ENCODE assay signal across 22 cellular contexts in the genomic region with DNA sequence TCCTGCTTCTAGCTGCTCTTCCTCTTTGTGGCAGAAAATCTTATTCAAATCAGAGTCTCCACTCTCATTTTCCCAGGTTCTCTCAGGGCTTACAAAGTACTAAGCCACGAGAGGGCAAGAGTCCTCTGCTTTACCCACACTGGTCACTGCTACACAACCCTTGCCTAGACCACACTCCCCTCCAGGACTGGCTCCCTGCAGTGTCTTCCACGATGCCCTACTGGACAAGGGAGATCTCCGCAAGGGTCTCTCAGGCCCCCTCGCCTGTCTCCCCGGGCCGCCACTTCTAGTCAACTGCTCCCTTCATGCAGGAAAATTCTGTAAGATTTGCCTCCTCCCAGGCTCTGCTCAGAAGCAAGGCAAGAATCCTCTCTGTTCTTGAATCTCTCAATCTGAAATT.
DNase-seq lines count a peak whose midpoint lies in the region; ATAC-seq, FAIRE-seq and TF ChIP-seq lines count a peak whose summit lies in the region.
"Had no signal": no experiment of that assay in that cellular context is flagged by ENCODE, and none has a peak within 500 bp of the region (broad histone marks: within the 10 kb centered on the region; RNA-seq: fewer than 3 reads in every experiment).

No MANE protein-coding gene starts in this region.

- peaks cover 31% of the 10 kb centered on the region for H3K4me1 Mint-ChIP-seq in nephron progenitor cell

- H3K9me3 Mint-ChIP-seq in nephron progenitor cell, result peaks cover 3% of the 10 kb centered on the region
- H3K9me3 Mint-ChIP-seq: CD4-positive, alpha-beta T cell; GM23338 had no signal

- no peaks in the 10 kb centered on the region for H3K36me3 Mint-ChIP-seq in nephron progenitor cell (ENCODE audit: low read depth)

- intact Hi-C loops in K562 (cut with micrococcal nuclease), result no loop called here

- no peak for TF ChIP-seq RAD21 in K562 (CRISPR knock-in tag; conservative IDR thresholded peaks at IDR 0.05 in 1 of 2, IDR thresholded peaks at IDR 0.05 in 1 of 2)

- CTCF ChIA-PET in K562 (lab: Yijun Ruan, JAX; ENCODE audit: low intra/inter-chr PET ratio), result no interaction called here

- H2AFZ ChIP-seq in K562 (ENCODE audit: low read depth, low read length), result peak overlapping the region; percentile 1; the same call in 1 of the 2 replicates
- H2AFZ ChIP-seq: GM23338 had no signal

- no peaks in the 10 kb centered on the region for H4K20me1 ChIP-seq in K562 (replicated peaks; ENCODE audit: control insufficient read depth, insufficient read depth, low read length)

- H3K4me3 ChIP-seq in K562, result no peak overlapping the region
- H3K4me3 ChIP-seq: GM23338, MG63, SK-N-MC had no signal

- no peaks in the 10 kb centered on the region for H3K27me3 ChIP-seq in K562 (ENCODE audit: control insufficient read depth in 2 of 2, insufficient read depth in 2 of 2, low read length in 2 of 2)
- H3K27me3 ChIP-seq: MG63 had no signal

- no peak for DNase-seq in GM12891 (ENCODE audit: insufficient read length, low spot score)
- DNase-seq in NCI-H526 treated with DMSO at 0.1 percent for 48 hours (lab: John Stamatoyannopoulos, UW), result peak; percentile 73
- DNase-seq in K562 (ENCODE audit: extremely low read depth in 1 of 4, low spot score in 3 of 4), result no peak
- DNase-seq in nephron progenitor cell, result no peak
- DNase-seq in NCI-H748 treated with DMSO at 0.1 percent for 48 hours (lab: John Stamatoyannopoulos, UW), result no peak
- no peak for DNase-seq in NCI-H226
- DNase-seq: CD4-positive, alpha-beta T cell; COR-L47; DMS79 treated with DMSO at 0.1 percent for 48 hours; MG63; NCI-H1048; NCI-H1417 treated with DMSO at 0.1 percent for 48 hours; NCI-H187; NCI-H2107; NCI-H510A; SHP77; SW 1271 had no signal

- H3K27ac Mint-ChIP-seq in nephron progenitor cell, result peak overlapping the region; percentile 24
- H3K27ac Mint-ChIP-seq: CD4-positive, alpha-beta T cell; GM23338 had no signal

- no peaks in the 10 kb centered on the region for H3K9me1 ChIP-seq in K562 (ENCODE audit: control insufficient read depth, insufficient read depth, low read length)

- TF ChIP-seq POLR2A in GM12891 (IDR thresholded peaks at IDR 0.05; ENCODE audit: low read depth, low read length) (no peak), K562 (conservative IDR thresholded peaks at IDR 0.05) (no peak)

- FAIRE-seq in GM12891 (lab: Jason Lieb, UNC), result peak; percentile 54
- no peak for FAIRE-seq in K562 (lab: Jason Lieb, UNC)
- FAIRE-seq: GM18507 had no signal

- H3K27me3 Mint-ChIP-seq in nephron progenitor cell (ENCODE audit: low read depth, poor library complexity), result peaks cover 24% of the 10 kb centered on the region

- in situ Hi-C loops in K562 (cut with MboI), result no loop called here

- ATAC-seq in K562, result peak; percentile 51
- ATAC-seq in HG03442 (IDR thresholded peaks at IDR 0.05; ENCODE audit: unreplicated experiment), result no peak
- ATAC-seq: GM23338, HCT116 had no signal

- WGBS in K562 (ENCODE audit: insufficient coverage, low coverage, missing lambda C conversion rate), result 31% methylated on average over 6 of the region's 6 CpGs

- no peak overlapping the region for H3K9ac ChIP-seq in K562 (ENCODE audit: insufficient read depth in 1 of 2, low read depth in 2 of 2, low read length in 2 of 2)

- no TSS peak for BruUV-seq in K562 (replicated peaks; lab: Mats Ljungman, UMichigan)

- no peaks in the 10 kb centered on the region for H3K9me3 ChIP-seq in K562 (replicated peaks; ENCODE audit: control insufficient read depth, insufficient read depth, low read depth, low read length)
- H3K9me3 ChIP-seq: MG63 had no signal

- H3K79me2 ChIP-seq in K562 (ENCODE audit: control insufficient read depth, insufficient read depth, low read length), result no peaks in the 10 kb centered on the region

- no peak for TF ChIP-seq EP300 in K562 (IDR thresholded peaks at IDR 0.05; ENCODE audit: low read length)

- H3K4me2 ChIP-seq in K562 (ENCODE audit: insufficient read depth, low read length), result no peak overlapping the region
- H3K4me2 ChIP-seq: GM23338 had no signal

- no peak overlapping the region for H3K4me3 Mint-ChIP-seq in nephron progenitor cell
- H3K4me3 Mint-ChIP-seq: CD4-positive, alpha-beta T cell; GM23338 had no signal

- no peak overlapping the region for H3K27ac ChIP-seq in K562 (ENCODE audit: extremely low read depth, low read depth, low read length)
- H3K27ac ChIP-seq: SK-N-MC had no signal

- no peak for TF ChIP-seq CTCF in K562 (IDR thresholded peaks at IDR 0.05 in 2 of 3, conservative IDR thresholded peaks at IDR 0.05 in 1 of 3; ENCODE audit: insufficient read depth in 2 of 3, low read depth in 1 of 3, low read length in 3 of 3)
- TF ChIP-seq CTCF in nephron progenitor cell (IDR thresholded peaks at IDR 0.05), result no peak

- H3K36me3 ChIP-seq in K562 (ENCODE audit: control insufficient read depth, insufficient read depth, low read length), result no peaks in the 10 kb centered on the region
- H3K36me3 ChIP-seq: MG63 had no signal

- peaks cover 0 to 4% of the 10 kb centered on the region in 2 experiments; a peak in 1 of 5 replicates for H3K4me1 ChIP-seq in K562 (replicated peaks in 1 of 2; ENCODE audit: control insufficient read depth in 2 of 2, insufficient read depth in 2 of 2, low read length in 2 of 2)

- POLR2A ChIA-PET in K562 (lab: Yijun Ruan, JAX), result interaction anchor here (0.6 to 1.4 kb wide), 3 partner anchors 12 to 19 kb away, joined by 3 to 6 read pairs (median 3); no protein-coding TSS in a partner anchor

TF ChIP-seq in GM12891, 5 proteins besides CTCF, POLR2A, EP300 and RAD21:
- no peak for TF ChIP-seq POLR2AphosphoS5 (IDR thresholded peaks at IDR 0.05; ENCODE audit: low read depth, low read length)
- TF ChIP-seq SPI1 (IDR thresholded peaks at IDR 0.05; ENCODE audit: low read depth, low read length), result peak; percentile 25; the same call in 1 of the 2 replicates
- no peak for TF ChIP-seq POU2F2 (IDR thresholded peaks at IDR 0.05; ENCODE audit: low read depth, low read length)
- no peak for TF ChIP-seq TAF1 (IDR thresholded peaks at IDR 0.05; ENCODE audit: low read depth, low read length)
- no peak for TF ChIP-seq PAX5 (IDR thresholded peaks at IDR 0.05; ENCODE audit: insufficient read depth, low read length, severe bottlenecking)

TF ChIP-seq in K562, 482 proteins besides CTCF, POLR2A, EP300 and RAD21:
- no peak for TF ChIP-seq DACH1 (IDR thresholded peaks at IDR 0.05; ENCODE audit: partially characterized antibody)
- no peak for TF ChIP-seq SMARCC2 (IDR thresholded peaks at IDR 0.05; ENCODE audit: low read depth)
- TF ChIP-seq TCF3 (CRISPR knock-in tag; IDR thresholded peaks at IDR 0.05), result no peak
- TF ChIP-seq, protein P1, sequence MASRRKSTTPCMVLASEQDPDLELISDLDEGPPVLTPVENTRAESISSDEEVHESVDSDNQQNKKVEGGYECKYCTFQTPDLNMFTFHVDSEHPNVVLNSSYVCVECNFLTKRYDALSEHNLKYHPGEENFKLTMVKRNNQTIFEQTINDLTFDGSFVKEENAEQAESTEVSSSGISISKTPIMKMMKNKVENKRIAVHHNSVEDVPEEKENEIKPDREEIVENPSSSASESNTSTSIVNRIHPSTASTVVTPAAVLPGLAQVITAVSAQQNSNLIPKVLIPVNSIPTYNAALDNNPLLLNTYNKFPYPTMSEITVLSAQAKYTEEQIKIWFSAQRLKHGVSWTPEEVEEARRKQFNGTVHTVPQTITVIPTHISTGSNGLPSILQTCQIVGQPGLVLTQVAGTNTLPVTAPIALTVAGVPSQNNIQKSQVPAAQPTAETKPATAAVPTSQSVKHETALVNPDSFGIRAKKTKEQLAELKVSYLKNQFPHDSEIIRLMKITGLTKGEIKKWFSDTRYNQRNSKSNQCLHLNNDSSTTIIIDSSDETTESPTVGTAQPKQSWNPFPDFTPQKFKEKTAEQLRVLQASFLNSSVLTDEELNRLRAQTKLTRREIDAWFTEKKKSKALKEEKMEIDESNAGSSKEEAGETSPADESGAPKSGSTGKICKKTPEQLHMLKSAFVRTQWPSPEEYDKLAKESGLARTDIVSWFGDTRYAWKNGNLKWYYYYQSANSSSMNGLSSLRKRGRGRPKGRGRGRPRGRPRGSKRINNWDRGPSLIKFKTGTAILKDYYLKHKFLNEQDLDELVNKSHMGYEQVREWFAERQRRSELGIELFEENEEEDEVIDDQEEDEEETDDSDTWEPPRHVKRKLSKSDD (conservative IDR thresholded peaks at IDR 0.05; ENCODE audit: low read length), result no peak
- no peak for TF ChIP-seq MTA2 (IDR thresholded peaks at IDR 0.05; ENCODE audit: low read depth)
- TF ChIP-seq, protein P2, sequence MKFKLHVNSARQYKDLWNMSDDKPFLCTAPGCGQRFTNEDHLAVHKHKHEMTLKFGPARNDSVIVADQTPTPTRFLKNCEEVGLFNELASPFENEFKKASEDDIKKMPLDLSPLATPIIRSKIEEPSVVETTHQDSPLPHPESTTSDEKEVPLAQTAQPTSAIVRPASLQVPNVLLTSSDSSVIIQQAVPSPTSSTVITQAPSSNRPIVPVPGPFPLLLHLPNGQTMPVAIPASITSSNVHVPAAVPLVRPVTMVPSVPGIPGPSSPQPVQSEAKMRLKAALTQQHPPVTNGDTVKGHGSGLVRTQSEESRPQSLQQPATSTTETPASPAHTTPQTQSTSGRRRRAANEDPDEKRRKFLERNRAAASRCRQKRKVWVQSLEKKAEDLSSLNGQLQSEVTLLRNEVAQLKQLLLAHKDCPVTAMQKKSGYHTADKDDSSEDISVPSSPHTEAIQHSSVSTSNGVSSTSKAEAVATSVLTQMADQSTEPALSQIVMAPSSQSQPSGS (CRISPR knock-in tag; IDR thresholded peaks at IDR 0.05), result no peak
- TF ChIP-seq POLR3A (IDR thresholded peaks at IDR 0.05; ENCODE audit: borderline replicate concordance, extremely low read depth, insufficient read depth, insufficient read length), result no peak
